Comparison of ENCODE assay signal across 14 cellular contexts in genomic region chr1:59139396-59139795, GRCh38.
DNase-seq lines count a peak whose midpoint lies in the region; TF ChIP-seq lines count a peak whose summit lies in the region.
"Had no signal": no experiment of that assay in that cellular context is flagged by ENCODE, and none has a peak within 500 bp of the region (broad histone marks: within the 10 kb centered on the region; RNA-seq: fewer than 3 reads in every experiment).

No MANE protein-coding gene starts in this region.

- WGBS in H9 (ENCODE audit: extremely low coverage, insufficient read length, low lambda C conversion rate) = no CpG with 5 or more reads among the region's 2 CpGs
- 96% methylated on average over 2 of the region's 2 CpGs for WGBS in esophagus muscularis mucosa

- H4K5ac ChIP-seq in H9 (ENCODE audit: insufficient read length, low read depth, low read length) = no peak overlapping the region

- no peak overlapping the region for H3K18ac ChIP-seq in H9 (ENCODE audit: insufficient read length, low read depth, low read length)

- peak overlapping the region; percentile 48; the same call in 1 of the 2 replicates for H3K14ac ChIP-seq in H9 (ENCODE audit: insufficient read depth, low read length)

- H3K4me1 ChIP-seq in H9 (ENCODE audit: insufficient read depth, low read length) (peaks cover 10% of the 10 kb centered on the region; the same call in 1 of the 2 replicates), esophagus muscularis mucosa (peaks cover 16 to 36% (median 20%) of the 10 kb centered on the region in 4 donors), skeletal muscle tissue (ENCODE audit: control insufficient read depth in 3 of 3, insufficient read depth in 3 of 3, low read length in 3 of 3) (peaks cover 53 to 72% (median 54%) of the 10 kb centered on the region in 3 donors)

- H3K4me2 ChIP-seq in H9 (ENCODE audit: insufficient read depth, insufficient read length, low read length) = no peak overlapping the region

- H3K9me3 ChIP-seq in H9 (ENCODE audit: control insufficient read depth, low read depth, low read length) (no peaks in the 10 kb centered on the region), esophagus muscularis mucosa (no peaks in the 10 kb centered on the region), skeletal muscle tissue (ENCODE audit: control insufficient read depth in 3 of 3, low read length in 3 of 3) (no peaks in the 10 kb centered on the region)
- H3K9me3 ChIP-seq: gastroesophageal sphincter had no signal

- no peak for TF ChIP-seq EP300 in esophagus muscularis mucosa (IDR thresholded peaks at IDR 0.05)

- H2BK5ac ChIP-seq in H9 (ENCODE audit: insufficient read length, low read length) = no peak overlapping the region

- no peak overlapping the region for H3K4me3 Mint-ChIP-seq in H9

- no peaks in the 10 kb centered on the region for H3K79me2 ChIP-seq in H9 (ENCODE audit: insufficient read depth, low read length)

- H3K36me3 Mint-ChIP-seq in H9 (ENCODE audit: insufficient read depth in 1 of 3, low read depth in 3 of 3) = no peaks in the 10 kb centered on the region

- H3K23ac ChIP-seq in H9 (ENCODE audit: insufficient read length, low read depth, low read length) = no peak overlapping the region

- TF ChIP-seq POLR2A in esophagus muscularis mucosa (IDR thresholded peaks at IDR 0.05; ENCODE audit: low read depth) = no peak

- H2BK120ac ChIP-seq in H9 (ENCODE audit: low read depth, low read length, poor library complexity, severe bottlenecking) = no peak overlapping the region

- no peak overlapping the region for H2BK20ac ChIP-seq in H9 (ENCODE audit: low read depth, low read length, poor library complexity, severe bottlenecking)

- H3K27me3 ChIP-seq in H9 (ENCODE audit: insufficient read depth, low read length) (no peaks in the 10 kb centered on the region), esophagus muscularis mucosa (no peaks in the 10 kb centered on the region), skeletal muscle tissue (ENCODE audit: control insufficient read depth in 3 of 3, insufficient read depth in 3 of 3, low read length in 3 of 3) (no peaks in the 10 kb centered on the region)
- H3K27me3 ChIP-seq: gastroesophageal sphincter had no signal

- intact Hi-C loops in esophagus muscularis mucosa (cut with DNase I) = no loop called here

- no peaks in the 10 kb centered on the region for H4K20me1 ChIP-seq in H9 (ENCODE audit: control insufficient read depth, insufficient read depth, insufficient read length)

- H2BK15ac ChIP-seq in H9 (ENCODE audit: low read depth, low read length) = no peak overlapping the region

- no peaks in the 10 kb centered on the region for H3K27me3 Mint-ChIP-seq in H9 (ENCODE audit: low read depth)

- no peak overlapping the region; a peak in 2 of 7 replicates for H3K27ac Mint-ChIP-seq in H9

- no peak overlapping the region for H4K8ac ChIP-seq in H9 (replicated peaks; ENCODE audit: insufficient read length, low read depth, low read length)

- no peak overlapping the region for H2AK5ac ChIP-seq in H9 (ENCODE audit: insufficient read length, low read length)

- no peaks in the 10 kb centered on the region for H3K9me3 Mint-ChIP-seq in H9

- H2BK12ac ChIP-seq in H9 (ENCODE audit: insufficient read length, low read depth, low read length) = no peak overlapping the region

- peaks cover 24 to 36% of the 10 kb centered on the region in 2 experiments for H3K4me1 Mint-ChIP-seq in H9

- H3K36me3 ChIP-seq in esophagus muscularis mucosa = no peaks in the 10 kb centered on the region
- H3K36me3 ChIP-seq in skeletal muscle tissue (ENCODE audit: control insufficient read depth in 3 of 3, insufficient read depth in 3 of 3, low read length in 3 of 3) = no peaks in the 10 kb centered on the region
- H3K36me3 ChIP-seq: gastroesophageal sphincter had no signal

- H3K4me3 ChIP-seq in esophagus muscularis mucosa = no peak overlapping the region
- H3K4me3 ChIP-seq in skeletal muscle tissue (ENCODE audit: low read length in 3 of 3) = no peak overlapping the region
- H3K4me3 ChIP-seq: gastroesophageal sphincter, GM12878, SK-N-MC had no signal

- H3K23me2 ChIP-seq in H9 (ENCODE audit: insufficient read length, low read depth, low read length, poor library complexity, severe bottlenecking) = no peaks in the 10 kb centered on the region

- no peak for DNase-seq in H9
- peak; percentile 35 for DNase-seq in NCI-H2029 treated with DMSO at 0.1 percent for 48 hours (lab: John Stamatoyannopoulos, UW)
- peak; percentile 29 for DNase-seq in esophagus muscularis mucosa (ENCODE audit: extremely low spot score)
- no peak for DNase-seq in stimulated activated CD4-positive, alpha-beta T cell treated with anti-CD3 and anti-CD28 coated beads, Interleukin-4, amount 100 ng/mL, for 1 hour
- no peak for DNase-seq in NCI-H774 (lab: John Stamatoyannopoulos, UW)
- DNase-seq in SIG-M5 (lab: John Stamatoyannopoulos, UW) = no peak
- DNase-seq: activated naive CD4-positive, alpha-beta T cell; NCI-H524 treated with DMSO at 0.1 percent for 48 hours; occipital lobe; stimulated activated CD4-positive, alpha-beta T cell treated with anti-CD3 and anti-CD28 coated beads, Interleukin-2, amount 100 ng/mL, for 24 hours had no signal

- no peak overlapping the region for H2AFZ ChIP-seq in H9 (ENCODE audit: low read length)

- H3K9ac ChIP-seq in H9 (ENCODE audit: extremely low read depth, insufficient read length, low read length) (no peak overlapping the region), skeletal muscle tissue (ENCODE audit: low read depth in 1 of 3, low read length in 3 of 3) (peak overlapping the region in 2 of 3 donors; percentile 42 to 52)

- no peak for TF ChIP-seq CTCF in H9 (conservative IDR thresholded peaks at IDR 0.05)
- TF ChIP-seq CTCF in esophagus muscularis mucosa (IDR thresholded peaks at IDR 0.05) = no peak

- H3K27ac ChIP-seq in H9 (ENCODE audit: insufficient read length, low read depth, low read length) (no peak overlapping the region), esophagus muscularis mucosa (replicated peaks in 1 of 4) (no peak overlapping the region), skeletal muscle tissue (ENCODE audit: low read depth, low read length) (peak overlapping the region; percentile 87)
- H3K27ac ChIP-seq: SK-N-MC had no signal

- H3K56ac ChIP-seq in H9 (ENCODE audit: insufficient read length, low read depth, low read length) = no peak overlapping the region

- no peaks in the 10 kb centered on the region for H3K79me1 ChIP-seq in H9 (ENCODE audit: insufficient read depth, low read depth, low read length, poor library complexity, severe bottlenecking)

- H3K4ac ChIP-seq in H9 (ENCODE audit: low read depth, low read length) = no peak overlapping the region

- no peak overlapping the region for H4K91ac ChIP-seq in H9 (ENCODE audit: insufficient read length, low read depth, low read length)

- no peak overlapping the region for H3T11ph ChIP-seq in H9 (ENCODE audit: low read length)

Comparison
In these comparisons a context has a peak if more than half of its experiments do, and no peak if none do; other contexts are left out.
1. DNase-seq: peak in NCI-H2029 treated with DMSO at 0.1 percent for 48 hours (single experiment) and esophagus muscularis mucosa (single experiment); none in H9 (single experiment), stimulated activated CD4-positive, alpha-beta T cell treated with anti-CD3 and anti-CD28 coated beads, Interleukin-4, amount 100 ng/mL, for 1 hour (single experiment), NCI-H774 (single experiment) and SIG-M5 (single experiment).